In the genomic region with DNA sequence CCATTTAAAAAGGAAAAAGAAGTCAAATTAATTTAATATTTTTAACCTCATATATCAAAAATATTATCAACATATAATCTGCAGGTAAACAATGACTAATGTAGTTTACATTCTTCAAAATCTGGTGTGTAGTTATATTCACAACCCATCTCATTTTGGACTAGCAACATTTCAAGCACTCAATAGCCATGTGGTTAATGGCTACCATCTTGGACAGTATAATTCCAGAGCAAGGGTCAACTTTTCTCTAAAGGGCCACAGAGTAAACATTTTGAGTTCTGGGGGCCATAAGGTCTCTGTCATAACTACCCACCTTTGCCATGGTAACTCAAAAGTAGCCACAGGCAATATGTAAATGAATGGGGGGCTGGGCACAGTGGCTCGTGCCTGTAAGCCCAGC, we compare ENCODE assay signal across 23 cellular contexts.
"Had no signal": no experiment of that assay in that cellular context is flagged by ENCODE, and none has a peak within 500 bp of the region (broad histone marks: within the 10 kb centered on the region; RNA-seq: fewer than 3 reads in every experiment).

No MANE protein-coding gene starts in this region.

- H3K4me3 Mint-ChIP-seq: dendritic cell treated with granulocyte-macrophage colony-stimulating factor and Interleukin-4, amounts not matched to agents 40 ng/mL and 50 ng/mL, for 4 days; endodermal cell; naive thymus-derived CD4-positive, alpha-beta T cell; nephron; neural progenitor cell; stimulated activated memory B cell treated with anti-CD40 and anti-IgM and Interleukin-4, amounts not matched to agents 10 μg/mL and 1 μg/mL and 100 μg/mL, for 72 hours had no signal

- H3K27ac Mint-ChIP-seq: dendritic cell treated with granulocyte-macrophage colony-stimulating factor and Interleukin-4, amounts not matched to agents 40 ng/mL and 50 ng/mL, for 4 days; endodermal cell; naive thymus-derived CD4-positive, alpha-beta T cell; nephron; neural progenitor cell; stimulated activated memory B cell treated with anti-CD40 and anti-IgM and Interleukin-4, amounts not matched to agents 10 μg/mL and 1 μg/mL and 100 μg/mL, for 72 hours had no signal

- H3K4me1 ChIP-seq: colonic mucosa, gastrocnemius medialis, neural progenitor cell, prostate gland, right atrium auricular region, sigmoid colon, testis, tibial artery had no signal

- H3K27me3 Mint-ChIP-seq: dendritic cell treated with granulocyte-macrophage colony-stimulating factor and Interleukin-4, amounts not matched to agents 40 ng/mL and 50 ng/mL, for 4 days; naive thymus-derived CD4-positive, alpha-beta T cell; stimulated activated memory B cell treated with anti-CD40 and anti-IgM and Interleukin-4, amounts not matched to agents 10 μg/mL and 1 μg/mL and 100 μg/mL, for 72 hours; type B pancreatic cell had no signal

- H3K9ac ChIP-seq: neural progenitor cell had no signal

- H2AFZ ChIP-seq: neural progenitor cell had no signal

- H3K4me3 ChIP-seq: colonic mucosa, gastrocnemius medialis, neural progenitor cell, prostate gland, right atrium auricular region, sigmoid colon, testis, tibial artery had no signal

- H3K27ac ChIP-seq: colonic mucosa, epithelial cell of prostate, gastrocnemius medialis, neural progenitor cell, prostate gland, right atrium auricular region, sigmoid colon, testis, tibial artery had no signal

- H3K9me3 Mint-ChIP-seq: stimulated activated memory B cell treated with anti-CD40 and anti-IgM and Interleukin-4, amounts not matched to agents 10 μg/mL and 1 μg/mL and 100 μg/mL, for 72 hours had no signal

- FAIRE-seq: kidney had no signal

- H3K27me3 ChIP-seq: colonic mucosa, gastrocnemius medialis, neural progenitor cell, right atrium auricular region, sigmoid colon, testis, tibial artery had no signal

- H3K36me3 ChIP-seq: colonic mucosa, prostate gland, right atrium auricular region had no signal

- H3K4me2 ChIP-seq: neural progenitor cell had no signal

- H3K9me3 ChIP-seq: colonic mucosa, gastrocnemius medialis, prostate gland, sigmoid colon, testis, tibial artery had no signal

- ATAC-seq: gastrocnemius medialis; naive thymus-derived CD4-positive, alpha-beta T cell; stimulated activated memory B cell treated with anti-CD40 and anti-IgM and Interleukin-4, amounts not matched to agents 10 μg/mL and 1 μg/mL and 100 μg/mL, for 72 hours; stimulated activated naive CD8-positive, alpha-beta T cell treated with anti-CD3 and anti-CD28 coated beads, Interleukin-15, Interleukin-2, amounts not matched to agents 100 U/mL and 50 U/mL, for 24 hours had no signal

- H3K4me1 Mint-ChIP-seq: nephron, neural progenitor cell had no signal

- DNase-seq: colonic mucosa; effector CD8-positive, alpha-beta T cell; endodermal cell; foreskin fibroblast; gastrocnemius medialis; kidney; mesenchymal stem cell; midbrain; naive thymus-derived CD4-positive, alpha-beta T cell; sigmoid colon; stimulated activated CD4-positive, alpha-beta T cell treated with anti-CD3 and anti-CD28 coated beads, Interleukin-4, amount 100 ng/mL, for 4 hours; stimulated activated naive CD8-positive, alpha-beta T cell treated with anti-CD3 and anti-CD28 coated beads, Interleukin-15, Interleukin-2, amounts not matched to agents 100 U/mL and 50 U/mL, for 24 hours; substantia nigra; testis; tibial artery had no signal
